Comparison of ENCODE assay signal across 7 cellular contexts in the genomic region with DNA sequence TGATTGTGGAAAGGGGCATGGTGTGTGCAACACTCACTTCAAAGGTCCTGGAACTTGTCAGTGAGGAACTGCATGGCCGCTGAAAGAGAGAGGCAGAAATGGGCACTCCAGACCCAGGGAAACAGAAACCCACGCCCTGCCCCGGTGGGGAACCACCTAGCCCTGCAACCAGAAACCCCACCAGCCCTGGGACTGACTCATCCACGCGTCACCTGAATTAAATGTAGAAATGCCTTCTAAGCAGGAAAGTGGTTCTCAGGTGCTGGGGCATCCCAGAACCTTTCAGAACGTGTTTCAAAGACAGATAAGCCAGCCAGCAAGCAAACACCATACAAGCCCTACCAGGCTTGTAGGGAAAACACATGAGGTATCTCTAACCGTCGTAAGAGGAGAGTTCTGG.
DNase-seq lines count a peak whose midpoint lies in the region; TF ChIP-seq lines count a peak whose summit lies in the region.
"Not testable (repeated sequence)": the region's sequence is repeated elsewhere in the genome, so short reads cannot be mapped to it uniquely, and the experiment has no call there.

No MANE protein-coding gene starts in this region.

- H3K79me2 ChIP-seq in OCI-LY3 (ENCODE audit: low read length), result not testable (repeated sequence)

- not testable (repeated sequence) for H3K9me3 Mint-ChIP-seq in activated naive CD4-positive, alpha-beta T cell treated with anti-CD3 and anti-CD28 coated beads, Interleukin-2, amount 10 ng/mL, durations not matched to agents 7 days and 5 days

- H3K9me3 ChIP-seq in OCI-LY3 (ENCODE audit: insufficient read depth, low read length), result not testable (repeated sequence)

- peak overlapping the region; percentile 63; the same call in 1 of the 2 replicates for H3K9ac ChIP-seq in OCI-LY3 (ENCODE audit: low read length)

- peaks cover 29% of the 10 kb centered on the region for H3K27me3 Mint-ChIP-seq in activated naive CD4-positive, alpha-beta T cell treated with anti-CD3 and anti-CD28 coated beads, Interleukin-2, amount 10 ng/mL, durations not matched to agents 7 days and 5 days

- not testable (repeated sequence) for H3K36me3 Mint-ChIP-seq in activated naive CD4-positive, alpha-beta T cell treated with anti-CD3 and anti-CD28 coated beads, Interleukin-2, amount 10 ng/mL, durations not matched to agents 7 days and 5 days

- H3K4me2 ChIP-seq in OCI-LY3 (ENCODE audit: low read length), result peak overlapping the region; percentile 79

- H3K4me1 Mint-ChIP-seq in activated naive CD4-positive, alpha-beta T cell treated with anti-CD3 and anti-CD28 coated beads, Interleukin-2, amount 10 ng/mL, durations not matched to agents 7 days and 5 days, result peaks cover 21% of the 10 kb centered on the region

- CTCF ChIA-PET in activated naive CD4-positive, alpha-beta T cell treated with anti-CD3 and anti-CD28 coated beads, Interleukin-2, amount 10 ng/mL, durations not matched to agents 7 days and 5 days (lab: Charles Lee), result not testable (repeated sequence)

- H3K4me1 ChIP-seq in OCI-LY3 (ENCODE audit: low read length), result peaks cover 22% of the 10 kb centered on the region

- H4K20me1 ChIP-seq in OCI-LY3 (ENCODE audit: insufficient read depth, low read length), result not testable (repeated sequence)

- H3K27ac ChIP-seq in OCI-LY3 (ENCODE audit: low read length), result peak overlapping the region; percentile 80

- peak; percentile 76 for DNase-seq in activated CD4-positive, alpha-beta T cell treated with anti-CD3 and anti-CD28 coated beads for 48 hours
- DNase-seq in activated T-cell treated with anti-CD3 and anti-CD28 coated beads for 24 hours (ENCODE audit: low read depth), result peak; percentile 52
- DNase-seq in activated naive CD4-positive, alpha-beta T cell treated with anti-CD3 and anti-CD28 coated beads, Interleukin-2, amount 10 ng/mL, durations not matched to agents 7 days and 5 days, result peak; percentile 50
- DNase-seq in effector CD8-positive, alpha-beta T cell (lab: John Stamatoyannopoulos, UW), result peak; percentile 8
- DNase-seq in stimulated activated CD4-positive, alpha-beta T cell treated with anti-CD3 and anti-CD28 coated beads, Interleukin-1b, Interleukin-23, amount 100 ng/mL, for 4 hours (ENCODE audit: low read depth in 2 of 2), result peak; percentile 34 to 44
- DNase-seq in stimulated activated CD8-positive, alpha-beta memory T cell treated with anti-CD3 and anti-CD28 coated beads, Interleukin-4, amount 100 ng/mL, for 24 hours (ENCODE audit: low read depth), result peak; percentile 45

- not testable (repeated sequence) for H3K36me3 ChIP-seq in OCI-LY3 (replicated peaks; ENCODE audit: low read depth, low read length)

- H3K4me3 Mint-ChIP-seq in activated naive CD4-positive, alpha-beta T cell treated with anti-CD3 and anti-CD28 coated beads, Interleukin-2, amount 10 ng/mL, durations not matched to agents 7 days and 5 days, result not testable (repeated sequence)

- H3K27me3 ChIP-seq in OCI-LY3 (ENCODE audit: low read depth, low read length), result not testable (repeated sequence)

- not testable (repeated sequence) for H2AFZ ChIP-seq in OCI-LY3 (ENCODE audit: low read depth, low read length)

- not testable (repeated sequence) for TF ChIP-seq CTCF in OCI-LY3 (IDR thresholded peaks at IDR 0.05; ENCODE audit: low read depth, low read length)

- H3K4me3 ChIP-seq in OCI-LY3 (ENCODE audit: low read length), result peak overlapping the region; percentile 61; the same call in 1 of the 2 replicates

- H3K27ac Mint-ChIP-seq in activated naive CD4-positive, alpha-beta T cell treated with anti-CD3 and anti-CD28 coated beads, Interleukin-2, amount 10 ng/mL, durations not matched to agents 7 days and 5 days, result peak overlapping the region; percentile 33

Comparison
In these comparisons a context has a peak if more than half of its experiments do, and no peak if none do; other contexts are left out.
1. Peak in every context shown above with its lines: DNase-seq, H3K4me3 ChIP-seq and H3K27ac ChIP-seq.
2. DNase-seq: peak in every context shown above with its lines; median percentile 76 in activated CD4-positive, alpha-beta T cell treated with anti-CD3 and anti-CD28 coated beads for 48 hours; 52 in activated T-cell treated with anti-CD3 and anti-CD28 coated beads for 24 hours; 50 in activated naive CD4-positive, alpha-beta T cell treated with anti-CD3 and anti-CD28 coated beads, Interleukin-2, amount 10 ng/mL, durations not matched to agents 7 days and 5 days; 45 in stimulated activated CD8-positive, alpha-beta memory T cell treated with anti-CD3 and anti-CD28 coated beads, Interleukin-4, amount 100 ng/mL, for 24 hours; 39 in stimulated activated CD4-positive, alpha-beta T cell treated with anti-CD3 and anti-CD28 coated beads, Interleukin-1b, Interleukin-23, amount 100 ng/mL, for 4 hours; 8 in effector CD8-positive, alpha-beta T cell.